ENCODE assay signal across 1 cellular context in the genomic region with DNA sequence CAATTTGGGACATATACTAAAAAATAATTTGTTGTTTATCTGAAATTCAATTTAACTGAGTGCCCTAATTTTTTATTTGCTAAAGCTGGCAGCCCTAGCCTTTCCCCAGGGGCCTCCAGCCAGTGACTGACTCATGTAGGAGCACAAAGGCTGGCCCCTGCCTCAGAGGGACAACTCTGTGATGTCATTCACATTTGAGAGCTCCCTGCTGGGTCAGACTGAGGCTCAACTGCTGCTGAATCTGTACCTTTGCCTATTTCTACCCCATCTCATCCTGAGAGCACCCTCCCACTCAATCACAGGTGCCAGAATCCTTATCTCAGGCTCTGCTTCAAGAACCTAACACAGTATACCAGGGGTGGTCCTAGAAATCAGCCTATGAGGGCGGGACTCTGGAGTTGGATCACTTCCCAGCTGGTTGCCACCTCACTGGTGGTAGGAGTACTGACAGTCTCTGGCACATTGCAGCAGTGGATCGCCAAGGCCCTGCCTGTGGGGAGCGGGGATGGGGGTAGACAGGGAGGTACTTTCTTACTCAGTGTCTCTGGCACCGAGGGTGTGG.
A peak's percentile ranks its signal among the peaks of the same experiment; 100 is the strongest.
TF ChIP-seq lines count a peak whose summit lies in the region.

No MANE protein-coding gene starts in this region.

TF ChIP-seq in HEK293, 187 proteins besides CTCF, POLR2A, EP300 and RAD21 (continued from another document and continues in another):
- TF ChIP-seq MZF1 (tag by site-specific recombination; IDR thresholded peaks at IDR 0.05; ENCODE audit: borderline replicate concordance) (no peak), HOXD13 (CRISPR knock-in tag; IDR thresholded peaks at IDR 0.05; ENCODE audit: borderline replicate concordance) (no peak), YY2 (tag by site-specific recombination; IDR thresholded peaks at IDR 0.05) (no peak), ZNF48 (tag by site-specific recombination; IDR thresholded peaks at IDR 0.05) (no peak), ZNF366 (tag by site-specific recombination; conservative IDR thresholded peaks at IDR 0.05) (0 out of 2 replicates have a peak, but pooled peaks have one; percentile 15), ZNF792 (tag by site-specific recombination; IDR thresholded peaks at IDR 0.05) (no peak), ZNF843 (tag by site-specific recombination; IDR thresholded peaks at IDR 0.05) (no peak), SCRT1 (tag by site-specific recombination; IDR thresholded peaks at IDR 0.05; ENCODE audit: borderline replicate concordance) (no peak), ZNF654 (tag by site-specific recombination; IDR thresholded peaks at IDR 0.05; ENCODE audit: low read depth) (no peak), ZNF133 (tag by site-specific recombination; IDR thresholded peaks at IDR 0.05) (no peak), ZSCAN30 (tag by site-specific recombination; IDR thresholded peaks at IDR 0.05) (no peak), ZNF645 (tag by site-specific recombination; IDR thresholded peaks at IDR 0.05) (no peak), KLF1 (tag by site-specific recombination; IDR thresholded peaks at IDR 0.05) (no peak), ZNF514 (tag by site-specific recombination; IDR thresholded peaks at IDR 0.05) (no peak), ZNF266 (tag by site-specific recombination; IDR thresholded peaks at IDR 0.05; ENCODE audit: low read depth) (no peak), ZNF488 (tag by site-specific recombination; IDR thresholded peaks at IDR 0.05) (no peak), ZNF530 (tag by site-specific recombination; IDR thresholded peaks at IDR 0.05; ENCODE audit: low read depth) (peak; percentile 94), ZNF211 (tag by site-specific recombination; IDR thresholded peaks at IDR 0.05; ENCODE audit: low read depth) (no peak), ZNF747 (tag by site-specific recombination; IDR thresholded peaks at IDR 0.05) (no peak), ZXDB (tag by site-specific recombination; IDR thresholded peaks at IDR 0.05) (0 out of 2 replicates have a peak, but pooled peaks have one; percentile 38), ZNF169 (tag by site-specific recombination; IDR thresholded peaks at IDR 0.05) (no peak), ELK4 (IDR thresholded peaks at IDR 0.05; ENCODE audit: borderline replicate concordance, low read depth, low read length) (no peak), ZNF623 (tag by site-specific recombination; IDR thresholded peaks at IDR 0.05) (no peak), ZNF19 (tag by site-specific recombination; IDR thresholded peaks at IDR 0.05; ENCODE audit: low read depth) (no peak), ZFHX2 (tag by site-specific recombination; conservative IDR thresholded peaks at IDR 0.05) (peak; percentile 68; the same call in 1 of the 2 replicates), KLF10 (tag by site-specific recombination; IDR thresholded peaks at IDR 0.05) (no peak), OSR2 (tag by site-specific recombination; IDR thresholded peaks at IDR 0.05) (peak; percentile 38; the same call in 1 of the 2 replicates), SALL2 (tag by site-specific recombination; IDR thresholded peaks at IDR 0.05; ENCODE audit: borderline replicate concordance) (no peak), ZNF274 (IDR thresholded peaks at IDR 0.05; ENCODE audit: low read length) (no peak), ZNF274 (tag by site-specific recombination; IDR thresholded peaks at IDR 0.05; ENCODE audit: borderline replicate concordance) (no peak), KLF8 (tag by site-specific recombination; IDR thresholded peaks at IDR 0.05) (no peak), ZNF155 (tag by site-specific recombination; IDR thresholded peaks at IDR 0.05) (no peak), ZSCAN16 (tag by site-specific recombination; IDR thresholded peaks at IDR 0.05) (no peak), ZNF791 (tag by site-specific recombination; IDR thresholded peaks at IDR 0.05) (no peak), ZFP37 (tag by site-specific recombination; IDR thresholded peaks at IDR 0.05) (no peak), ZNF610 (tag by site-specific recombination; IDR thresholded peaks at IDR 0.05; ENCODE audit: borderline replicate concordance) (no peak), ZNF518A (tag by site-specific recombination; conservative IDR thresholded peaks at IDR 0.05; ENCODE audit: low read depth) (no peak), ZNF501 (tag by site-specific recombination; IDR thresholded peaks at IDR 0.05) (no peak), ZNF544 (tag by site-specific recombination; IDR thresholded peaks at IDR 0.05) (no peak)
- TF ChIP-seq, protein P1, sequence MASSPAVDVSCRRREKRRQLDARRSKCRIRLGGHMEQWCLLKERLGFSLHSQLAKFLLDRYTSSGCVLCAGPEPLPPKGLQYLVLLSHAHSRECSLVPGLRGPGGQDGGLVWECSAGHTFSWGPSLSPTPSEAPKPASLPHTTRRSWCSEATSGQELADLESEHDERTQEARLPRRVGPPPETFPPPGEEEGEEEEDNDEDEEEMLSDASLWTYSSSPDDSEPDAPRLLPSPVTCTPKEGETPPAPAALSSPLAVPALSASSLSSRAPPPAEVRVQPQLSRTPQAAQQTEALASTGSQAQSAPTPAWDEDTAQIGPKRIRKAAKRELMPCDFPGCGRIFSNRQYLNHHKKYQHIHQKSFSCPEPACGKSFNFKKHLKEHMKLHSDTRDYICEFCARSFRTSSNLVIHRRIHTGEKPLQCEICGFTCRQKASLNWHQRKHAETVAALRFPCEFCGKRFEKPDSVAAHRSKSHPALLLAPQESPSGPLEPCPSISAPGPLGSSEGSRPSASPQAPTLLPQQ (tag by site-specific recombination; IDR thresholded peaks at IDR 0.05), result 0 out of 2 replicates have a peak, but pooled peaks have one; percentile 40
- TF ChIP-seq, protein P2, sequence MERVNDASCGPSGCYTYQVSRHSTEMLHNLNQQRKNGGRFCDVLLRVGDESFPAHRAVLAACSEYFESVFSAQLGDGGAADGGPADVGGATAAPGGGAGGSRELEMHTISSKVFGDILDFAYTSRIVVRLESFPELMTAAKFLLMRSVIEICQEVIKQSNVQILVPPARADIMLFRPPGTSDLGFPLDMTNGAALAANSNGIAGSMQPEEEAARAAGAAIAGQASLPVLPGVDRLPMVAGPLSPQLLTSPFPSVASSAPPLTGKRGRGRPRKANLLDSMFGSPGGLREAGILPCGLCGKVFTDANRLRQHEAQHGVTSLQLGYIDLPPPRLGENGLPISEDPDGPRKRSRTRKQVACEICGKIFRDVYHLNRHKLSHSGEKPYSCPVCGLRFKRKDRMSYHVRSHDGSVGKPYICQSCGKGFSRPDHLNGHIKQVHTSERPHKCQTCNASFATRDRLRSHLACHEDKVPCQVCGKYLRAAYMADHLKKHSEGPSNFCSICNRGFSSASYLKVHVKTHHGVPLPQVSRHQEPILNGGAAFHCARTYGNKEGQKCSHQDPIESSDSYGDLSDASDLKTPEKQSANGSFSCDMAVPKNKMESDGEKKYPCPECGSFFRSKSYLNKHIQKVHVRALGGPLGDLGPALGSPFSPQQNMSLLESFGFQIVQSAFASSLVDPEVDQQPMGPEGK (tag by site-specific recombination; IDR thresholded peaks at IDR 0.05), result peak; percentile 47; the same call in 1 of the 2 replicates
- TF ChIP-seq, protein P3, sequence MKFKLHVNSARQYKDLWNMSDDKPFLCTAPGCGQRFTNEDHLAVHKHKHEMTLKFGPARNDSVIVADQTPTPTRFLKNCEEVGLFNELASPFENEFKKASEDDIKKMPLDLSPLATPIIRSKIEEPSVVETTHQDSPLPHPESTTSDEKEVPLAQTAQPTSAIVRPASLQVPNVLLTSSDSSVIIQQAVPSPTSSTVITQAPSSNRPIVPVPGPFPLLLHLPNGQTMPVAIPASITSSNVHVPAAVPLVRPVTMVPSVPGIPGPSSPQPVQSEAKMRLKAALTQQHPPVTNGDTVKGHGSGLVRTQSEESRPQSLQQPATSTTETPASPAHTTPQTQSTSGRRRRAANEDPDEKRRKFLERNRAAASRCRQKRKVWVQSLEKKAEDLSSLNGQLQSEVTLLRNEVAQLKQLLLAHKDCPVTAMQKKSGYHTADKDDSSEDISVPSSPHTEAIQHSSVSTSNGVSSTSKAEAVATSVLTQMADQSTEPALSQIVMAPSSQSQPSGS (tag by site-specific recombination; IDR thresholded peaks at IDR 0.05; ENCODE audit: low read depth), result peak; percentile 76; the same call in 1 of the 2 replicates
- TF ChIP-seq, protein P4, sequence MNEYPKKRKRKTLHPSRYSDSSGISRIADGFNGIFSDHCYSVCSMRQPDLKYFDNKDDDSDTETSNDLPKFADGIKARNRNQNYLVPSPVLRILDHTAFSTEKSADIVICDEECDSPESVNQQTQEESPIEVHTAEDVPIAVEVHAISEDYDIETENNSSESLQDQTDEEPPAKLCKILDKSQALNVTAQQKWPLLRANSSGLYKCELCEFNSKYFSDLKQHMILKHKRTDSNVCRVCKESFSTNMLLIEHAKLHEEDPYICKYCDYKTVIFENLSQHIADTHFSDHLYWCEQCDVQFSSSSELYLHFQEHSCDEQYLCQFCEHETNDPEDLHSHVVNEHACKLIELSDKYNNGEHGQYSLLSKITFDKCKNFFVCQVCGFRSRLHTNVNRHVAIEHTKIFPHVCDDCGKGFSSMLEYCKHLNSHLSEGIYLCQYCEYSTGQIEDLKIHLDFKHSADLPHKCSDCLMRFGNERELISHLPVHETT (tag by site-specific recombination; IDR thresholded peaks at IDR 0.05), result 0 out of 2 replicates have a peak, but pooled peaks have one; percentile 25
- TF ChIP-seq, protein P5, sequence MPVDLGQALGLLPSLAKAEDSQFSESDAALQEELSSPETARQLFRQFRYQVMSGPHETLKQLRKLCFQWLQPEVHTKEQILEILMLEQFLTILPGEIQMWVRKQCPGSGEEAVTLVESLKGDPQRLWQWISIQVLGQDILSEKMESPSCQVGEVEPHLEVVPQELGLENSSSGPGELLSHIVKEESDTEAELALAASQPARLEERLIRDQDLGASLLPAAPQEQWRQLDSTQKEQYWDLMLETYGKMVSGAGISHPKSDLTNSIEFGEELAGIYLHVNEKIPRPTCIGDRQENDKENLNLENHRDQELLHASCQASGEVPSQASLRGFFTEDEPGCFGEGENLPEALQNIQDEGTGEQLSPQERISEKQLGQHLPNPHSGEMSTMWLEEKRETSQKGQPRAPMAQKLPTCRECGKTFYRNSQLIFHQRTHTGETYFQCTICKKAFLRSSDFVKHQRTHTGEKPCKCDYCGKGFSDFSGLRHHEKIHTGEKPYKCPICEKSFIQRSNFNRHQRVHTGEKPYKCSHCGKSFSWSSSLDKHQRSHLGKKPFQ (tag by site-specific recombination; IDR thresholded peaks at IDR 0.05), result no peak
- TF ChIP-seq, protein P6, sequence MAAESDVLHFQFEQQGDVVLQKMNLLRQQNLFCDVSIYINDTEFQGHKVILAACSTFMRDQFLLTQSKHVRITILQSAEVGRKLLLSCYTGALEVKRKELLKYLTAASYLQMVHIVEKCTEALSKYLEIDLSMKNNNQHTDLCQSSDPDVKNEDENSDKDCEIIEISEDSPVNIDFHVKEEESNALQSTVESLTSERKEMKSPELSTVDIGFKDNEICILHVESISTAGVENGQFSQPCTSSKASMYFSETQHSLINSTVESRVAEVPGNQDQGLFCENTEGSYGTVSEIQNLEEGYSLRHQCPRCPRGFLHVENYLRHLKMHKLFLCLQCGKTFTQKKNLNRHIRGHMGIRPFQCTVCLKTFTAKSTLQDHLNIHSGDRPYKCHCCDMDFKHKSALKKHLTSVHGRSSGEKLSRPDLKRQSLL (tag by site-specific recombination; IDR thresholded peaks at IDR 0.05), result no peak
